Comparison of ENCODE assay signal across 24 cellular contexts in the genomic region with DNA sequence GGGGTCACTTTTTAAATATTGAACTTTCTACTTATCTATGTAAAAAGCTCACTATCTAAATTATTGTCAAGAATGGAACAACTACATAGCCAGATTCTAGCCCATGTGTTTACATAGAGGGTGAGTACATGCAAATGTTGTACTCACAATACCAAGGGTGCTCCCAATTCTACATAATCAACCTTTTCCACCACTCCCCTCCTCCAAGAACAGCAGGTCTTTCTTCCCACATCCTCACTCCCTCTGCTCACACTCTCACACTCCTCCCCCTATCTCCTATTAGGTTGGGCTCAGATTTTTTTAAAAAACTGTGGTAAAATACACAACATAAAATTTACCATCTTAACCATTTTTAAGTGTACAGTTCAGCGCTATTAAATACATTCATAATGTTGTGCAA.
"Had no signal": no experiment of that assay in that cellular context is flagged by ENCODE, and none has a peak within 500 bp of the region (broad histone marks: within the 10 kb centered on the region; RNA-seq: fewer than 3 reads in every experiment).

No MANE protein-coding gene starts in this region.

- H3K27me3 Mint-ChIP-seq: effector memory CD8-positive, alpha-beta T cell; memory B cell; naive B cell; natural killer cell treated with Interleukin-12 subunit alpha and Interleukin-12 subunit beta and Interleukin-15 and Interleukin-18, amount 100 ng/mL, for 72 hours; progenitor cell of endocrine pancreas had no signal

- H3K4me3 ChIP-seq: lung, mucosa of descending colon, neural progenitor cell, right lobe of liver, thoracic aorta, tibial nerve, upper lobe of left lung had no signal

- H3K27ac Mint-ChIP-seq: effector memory CD8-positive, alpha-beta T cell; memory B cell; mesothelial cell of epicardium; natural killer cell treated with Interleukin-12 subunit alpha and Interleukin-12 subunit beta and Interleukin-15 and Interleukin-18, amount 100 ng/mL, for 72 hours; neural progenitor cell; progenitor cell of endocrine pancreas; stimulated activated effector memory CD8-positive, alpha-beta T cell treated with anti-CD3 and anti-CD28 coated beads, Interleukin-12 subunit alpha, Interleukin-12 subunit beta, amount 100 ng/mL, for 72 hours had no signal

- H3K27ac ChIP-seq: neural progenitor cell, parathyroid adenoma, right lobe of liver, thoracic aorta, tibial nerve, upper lobe of left lung had no signal

- ATAC-seq: effector memory CD8-positive, alpha-beta T cell; left lobe of liver; mucosa of descending colon; natural killer cell treated with Interleukin-12 subunit alpha and Interleukin-12 subunit beta and Interleukin-15 and Interleukin-18, amount 100 ng/mL, for 72 hours; right lobe of liver; stimulated activated effector memory CD8-positive, alpha-beta T cell treated with anti-CD3 and anti-CD28 coated beads, Interleukin-12 subunit alpha, Interleukin-12 subunit beta, amount 100 ng/mL, for 72 hours; stimulated activated naive CD8-positive, alpha-beta T cell treated with anti-CD3 and anti-CD28 coated beads, Interleukin-15, Interleukin-2, amounts not matched to agents 100 U/mL and 50 U/mL, for 24 hours had no signal

- H3K9me3 Mint-ChIP-seq: effector memory CD8-positive, alpha-beta T cell; natural killer cell treated with Interleukin-12 subunit alpha and Interleukin-12 subunit beta and Interleukin-15 and Interleukin-18, amount 100 ng/mL, for 72 hours; stimulated activated effector memory CD8-positive, alpha-beta T cell treated with anti-CD3 and anti-CD28 coated beads, Interleukin-12 subunit alpha, Interleukin-12 subunit beta, amount 100 ng/mL, for 72 hours had no signal

- DNase-seq: cortex of kidney; effector memory CD8-positive, alpha-beta T cell; head of caudate nucleus; kidney; mucosa of descending colon; naive B cell; right lobe of liver; small intestine; stimulated activated CD4-positive, alpha-beta T cell treated with anti-CD3 and anti-CD28 coated beads, Interleukin-12 subunit alpha, Interleukin-12 subunit beta, amount 100 ng/mL, for 4 hours; stimulated activated CD4-positive, alpha-beta T cell treated with anti-CD3 and anti-CD28 coated beads, Interleukin-2, amount 100 ng/mL, for 24 hours; stimulated activated CD4-positive, alpha-beta T cell treated with anti-CD3 and anti-CD28 coated beads, Interleukin-4, amount 100 ng/mL, for 24 hours; stimulated activated naive CD8-positive, alpha-beta T cell treated with anti-CD3 and anti-CD28 coated beads, Interleukin-15, Interleukin-2, amounts not matched to agents 100 U/mL and 50 U/mL, for 24 hours; upper lobe of left lung had no signal

- H3K36me3 Mint-ChIP-seq: natural killer cell treated with Interleukin-12 subunit alpha and Interleukin-12 subunit beta and Interleukin-15 and Interleukin-18, amount 100 ng/mL, for 72 hours; stimulated activated effector memory CD8-positive, alpha-beta T cell treated with anti-CD3 and anti-CD28 coated beads, Interleukin-12 subunit alpha, Interleukin-12 subunit beta, amount 100 ng/mL, for 72 hours had no signal

- H3K27me3 ChIP-seq: neural progenitor cell, right lobe of liver, tibial nerve, upper lobe of left lung had no signal

- H3K4me3 Mint-ChIP-seq: effector memory CD8-positive, alpha-beta T cell; memory B cell; mesothelial cell of epicardium; naive B cell; natural killer cell treated with Interleukin-12 subunit alpha and Interleukin-12 subunit beta and Interleukin-15 and Interleukin-18, amount 100 ng/mL, for 72 hours; neural progenitor cell; stimulated activated effector memory CD8-positive, alpha-beta T cell treated with anti-CD3 and anti-CD28 coated beads, Interleukin-12 subunit alpha, Interleukin-12 subunit beta, amount 100 ng/mL, for 72 hours had no signal

- H3K36me3 ChIP-seq: neural progenitor cell, right lobe of liver, thoracic aorta, tibial nerve, upper lobe of left lung had no signal

- H3K4me1 Mint-ChIP-seq: memory B cell; neural progenitor cell; stimulated activated effector memory CD8-positive, alpha-beta T cell treated with anti-CD3 and anti-CD28 coated beads, Interleukin-12 subunit alpha, Interleukin-12 subunit beta, amount 100 ng/mL, for 72 hours had no signal
